Comparison of ENCODE assay signal across 10 cellular contexts in the genomic region with DNA sequence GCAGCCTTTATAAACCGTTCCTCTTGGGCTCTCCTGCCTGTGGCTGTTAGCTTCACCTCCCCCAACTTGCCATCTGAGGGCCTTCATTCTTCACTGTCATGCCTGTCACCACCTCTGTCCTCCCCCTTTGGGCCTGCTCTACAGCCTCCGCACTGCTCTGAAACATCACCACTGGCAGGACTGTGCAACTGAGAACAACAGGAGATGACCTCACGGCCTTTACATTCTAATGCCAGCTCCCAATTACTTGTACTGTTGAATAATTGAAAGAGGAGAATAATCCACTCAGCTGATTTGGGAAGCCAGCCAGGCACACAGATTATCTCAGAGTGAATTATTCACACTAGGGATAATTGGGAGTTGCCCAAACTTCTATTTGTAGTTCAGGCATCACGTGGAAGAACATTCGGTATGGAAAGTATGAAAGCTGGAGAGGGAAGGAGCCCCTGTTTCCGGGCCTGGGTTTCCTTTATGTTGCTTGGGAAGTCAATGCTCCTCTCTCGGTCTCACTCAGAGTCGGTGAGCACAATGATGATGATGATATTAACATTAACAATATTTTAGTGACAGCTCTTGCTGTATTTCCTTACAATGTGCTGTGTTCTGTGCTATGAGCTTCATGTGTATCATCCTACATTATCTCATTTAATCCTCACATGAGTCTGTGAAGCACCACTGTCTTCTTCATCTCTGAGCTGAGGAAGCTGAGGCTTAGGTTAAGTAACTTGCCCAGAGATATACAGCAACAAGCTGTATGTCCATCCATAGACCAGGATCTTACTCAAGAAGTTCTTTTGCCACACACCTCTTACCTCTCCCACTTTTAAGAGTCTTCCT.
DNase-seq lines count a peak whose midpoint lies in the region; ATAC-seq, FAIRE-seq and TF ChIP-seq lines count a peak whose summit lies in the region.
"Had no signal": no experiment of that assay in that cellular context is flagged by ENCODE, and none has a peak within 500 bp of the region (broad histone marks: within the 10 kb centered on the region; RNA-seq: fewer than 3 reads in every experiment).

No MANE protein-coding gene starts in this region.

- H3K9me3 ChIP-seq in smooth muscle cell (replicated peaks; ENCODE audit: low read depth): no peaks in the 10 kb centered on the region

- H3K9ac ChIP-seq in smooth muscle cell (ENCODE audit: low read depth): no peak overlapping the region

- H3K36me3 ChIP-seq in bronchial epithelial cell (ENCODE audit: control insufficient read depth, insufficient read depth, low read length): peaks cover 2% of the 10 kb centered on the region
- H3K36me3 ChIP-seq in smooth muscle cell (ENCODE audit: low read depth): no peaks in the 10 kb centered on the region

- no peak for ATAC-seq in GM19023 (IDR thresholded peaks at IDR 0.05; ENCODE audit: unreplicated experiment)

- no peak overlapping the region for H2AFZ ChIP-seq in smooth muscle cell (ENCODE audit: low read depth)

- H3K79me2 ChIP-seq in smooth muscle cell (ENCODE audit: low read depth): no peaks in the 10 kb centered on the region

- 38% methylated on average over 8 of the region's 8 CpGs for WGBS in smooth muscle cell (ENCODE audit: low lambda C conversion rate)

- peaks cover 15% of the 10 kb centered on the region for H3K4me1 ChIP-seq in smooth muscle cell (ENCODE audit: low read depth)

- peak overlapping the region; percentile 85 for H3K27ac ChIP-seq in smooth muscle cell (ENCODE audit: low read depth)
- H3K27ac ChIP-seq: SK-N-MC had no signal

- FAIRE-seq in bronchial epithelial cell (lab: Jason Lieb, UNC): no peak

- peak overlapping the region; percentile 47 for H3K4me2 ChIP-seq in smooth muscle cell

- TF ChIP-seq CTCF in bronchial epithelial cell (IDR thresholded peaks at IDR 0.05; ENCODE audit: insufficient read depth, low read length, severe bottlenecking) (no peak), smooth muscle cell (IDR thresholded peaks at IDR 0.05; ENCODE audit: borderline replicate concordance, insufficient read depth, poor library complexity, severe bottlenecking) (no peak)

- no peaks in the 10 kb centered on the region for H4K20me1 ChIP-seq in smooth muscle cell (ENCODE audit: low read depth)

- H3F3A ChIP-seq in smooth muscle cell (ENCODE audit: low read depth): no peaks in the 10 kb centered on the region

- H3K4me3 ChIP-seq in bronchial epithelial cell (ENCODE audit: low read depth, low read length) (no peak overlapping the region), smooth muscle cell (no peak overlapping the region)
- H3K4me3 ChIP-seq: SK-N-MC had no signal

- H3K27me3 ChIP-seq in bronchial epithelial cell (ENCODE audit: control insufficient read depth, insufficient read depth, low read length) (no peaks in the 10 kb centered on the region), smooth muscle cell (ENCODE audit: low read depth) (no peaks in the 10 kb centered on the region)

- DNase-seq in NCI-H2029 treated with DMSO at 0.1 percent for 48 hours (lab: John Stamatoyannopoulos, UW): peak; percentile 82
- peak; percentile 44 for DNase-seq in bronchial epithelial cell (ENCODE audit: low read depth)
- peak; percentile 58 for DNase-seq in islet precursor cell
- DNase-seq in smooth muscle cell (lab: John Stamatoyannopoulos, UW; ENCODE audit: unreplicated experiment): no peak
- no peak for DNase-seq in NOMO-1 treated with dmso at 0.1 percent for 144 hours (lab: John Stamatoyannopoulos, UW; ENCODE audit: unreplicated experiment)
- no peak for DNase-seq in NCI-H1436 treated with DMSO at 0.1 percent for 48 hours (lab: John Stamatoyannopoulos, UW)
- DNase-seq in activated T-cell treated with anti-CD3 and anti-CD28 coated beads for 4 hours: no peak
- DNase-seq: DMS79 had no signal

Comparison
In these comparisons a context has a peak if more than half of its experiments do, and no peak if none do; other contexts are left out.
1. DNase-seq: peak in NCI-H2029 treated with DMSO at 0.1 percent for 48 hours (single experiment), bronchial epithelial cell (single experiment) and islet precursor cell (single experiment); none in smooth muscle cell (single experiment), NOMO-1 treated with dmso at 0.1 percent for 144 hours (single experiment), NCI-H1436 treated with DMSO at 0.1 percent for 48 hours (single experiment) and activated T-cell treated with anti-CD3 and anti-CD28 coated beads for 4 hours (single experiment).